27 cellular contexts compared by ENCODE assay signal in genomic region chr5:53071298-53071697, GRCh38.
"Had no signal": no experiment of that assay in that cellular context is flagged by ENCODE, and none has a peak within 500 bp of the region (broad histone marks: within the 10 kb centered on the region; RNA-seq: fewer than 3 reads in every experiment).

No MANE protein-coding gene starts in this region.

- H3K9ac ChIP-seq: neural progenitor cell had no signal

- H3K4me1 Mint-ChIP-seq: immature natural killer cell; naive thymus-derived CD8-positive, alpha-beta T cell; neural progenitor cell had no signal

- H3K27ac Mint-ChIP-seq: activated CD4-positive, alpha-beta T cell treated with anti-CD3 and anti-CD28 coated beads for 36 hours; activated naive CD8-positive, alpha-beta T cell; immature natural killer cell; naive thymus-derived CD8-positive, alpha-beta T cell; neural progenitor cell; T-cell had no signal

- H3K9me3 ChIP-seq: body of pancreas, heart left ventricle, right atrium auricular region, tibial nerve had no signal

- DNase-seq: activated CD4-positive, alpha-beta T cell treated with anti-CD3 and anti-CD28 coated beads for 36 hours; activated CD4-positive, alpha-beta T cell treated with anti-CD3 and anti-CD28 coated beads, Interleukin-2, amount 50 U/mL, for 48 hours; activated CD4-positive, CD25-positive, alpha-beta regulatory T cell; activated CD8-positive, alpha-beta memory T cell treated with anti-CD3 and anti-CD28 coated beads for 24 hours; activated effector memory CD4-positive, alpha-beta T cell treated with Interleukin-2 at 50 U/mL for 16 hours; activated naive CD4-positive, alpha-beta T cell treated with Interleukin-2 at 50 U/mL for 16 hours; anterior cingulate cortex; body of pancreas; effector CD8-positive, alpha-beta T cell; foreskin keratinocyte; hypothalamus; immature natural killer cell; kidney; left colon; midbrain; naive thymus-derived CD8-positive, alpha-beta T cell; occipital lobe; stimulated activated CD4-positive, alpha-beta T cell treated with anti-CD3 and anti-CD28 coated beads, Interleukin-2, amount 100 ng/mL, for 48 hours; stimulated activated naive CD4-positive, alpha-beta T cell treated with Interleukin-2 at 50 U/mL for 16 hours; T-cell had no signal

- ATAC-seq: activated CD4-positive, alpha-beta T cell treated with anti-CD3 and anti-CD28 coated beads for 36 hours; body of pancreas; foreskin keratinocyte; left colon; naive thymus-derived CD8-positive, alpha-beta T cell; T-cell had no signal

- H3K4me3 Mint-ChIP-seq: activated CD4-positive, alpha-beta T cell treated with anti-CD3 and anti-CD28 coated beads for 36 hours; activated naive CD8-positive, alpha-beta T cell; immature natural killer cell; naive thymus-derived CD8-positive, alpha-beta T cell; neural progenitor cell; T-cell had no signal

- FAIRE-seq: colon, endometrium, kidney had no signal

- H3K4me3 ChIP-seq: body of pancreas, heart left ventricle, neural progenitor cell, right atrium auricular region, tibial nerve had no signal

- H3K4me1 ChIP-seq: body of pancreas, foreskin keratinocyte, neural progenitor cell had no signal

- H3K27me3 ChIP-seq: body of pancreas, foreskin keratinocyte, heart left ventricle, neural progenitor cell, right atrium auricular region, tibial nerve had no signal

- H3K36me3 ChIP-seq: neural progenitor cell, right atrium auricular region had no signal

- H3K36me3 Mint-ChIP-seq: immature natural killer cell; naive thymus-derived CD8-positive, alpha-beta T cell; T-cell had no signal

- H3K4me2 ChIP-seq: neural progenitor cell had no signal

- H3K9me3 Mint-ChIP-seq: immature natural killer cell; naive thymus-derived CD8-positive, alpha-beta T cell; neural progenitor cell; T-cell had no signal

- H2AFZ ChIP-seq: neural progenitor cell had no signal

- H3K27ac ChIP-seq: body of pancreas, foreskin keratinocyte, heart left ventricle, neural progenitor cell had no signal
